ENCODE assay signal across 1 cellular context in the genomic region with DNA sequence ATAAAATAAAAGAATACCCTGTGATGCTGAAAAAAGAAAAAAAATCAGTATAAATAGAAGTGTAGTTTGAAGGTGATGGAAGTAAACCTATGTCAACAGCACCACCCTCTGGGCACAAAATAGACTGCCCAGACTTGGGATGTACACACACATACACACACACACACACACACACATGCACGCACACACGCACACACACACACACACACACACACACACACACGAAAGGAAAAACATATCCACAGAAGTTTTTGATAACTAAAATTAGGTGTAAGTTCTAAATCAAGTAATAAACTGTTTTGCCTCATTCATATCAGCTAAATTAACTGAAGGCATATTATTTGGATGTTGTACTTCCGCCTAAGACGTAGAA.
TF ChIP-seq lines count a peak whose summit lies in the region.

No MANE protein-coding gene starts in this region.

TF ChIP-seq in GM23338, 12 proteins besides CTCF, POLR2A, EP300 and RAD21 (continued from another document):
- TF ChIP-seq, protein P1, sequence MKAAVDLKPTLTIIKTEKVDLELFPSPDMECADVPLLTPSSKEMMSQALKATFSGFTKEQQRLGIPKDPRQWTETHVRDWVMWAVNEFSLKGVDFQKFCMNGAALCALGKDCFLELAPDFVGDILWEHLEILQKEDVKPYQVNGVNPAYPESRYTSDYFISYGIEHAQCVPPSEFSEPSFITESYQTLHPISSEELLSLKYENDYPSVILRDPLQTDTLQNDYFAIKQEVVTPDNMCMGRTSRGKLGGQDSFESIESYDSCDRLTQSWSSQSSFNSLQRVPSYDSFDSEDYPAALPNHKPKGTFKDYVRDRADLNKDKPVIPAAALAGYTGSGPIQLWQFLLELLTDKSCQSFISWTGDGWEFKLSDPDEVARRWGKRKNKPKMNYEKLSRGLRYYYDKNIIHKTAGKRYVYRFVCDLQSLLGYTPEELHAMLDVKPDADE (IDR thresholded peaks at IDR 0.05): no peak
